16 cellular contexts compared by ENCODE assay signal in genomic region chr5:22734907-22735306, GRCh38.
DNase-seq lines count a peak whose midpoint lies in the region; ATAC-seq, FAIRE-seq and TF ChIP-seq lines count a peak whose summit lies in the region.
"Had no signal": no experiment of that assay in that cellular context is flagged by ENCODE, and none has a peak within 500 bp of the region (broad histone marks: within the 10 kb centered on the region; RNA-seq: fewer than 3 reads in every experiment).

No MANE protein-coding gene starts in this region.

- no peaks in the 10 kb centered on the region for H3K27me3 Mint-ChIP-seq in activated naive CD8-positive, alpha-beta T cell treated with anti-CD3 and anti-CD28 coated beads for 36 hours
- H3K27me3 Mint-ChIP-seq: CD4-positive, alpha-beta memory T cell had no signal

- TF ChIP-seq CTCF in HepG2 (CRISPR knock-in tag; IDR thresholded peaks at IDR 0.05), result no peak
- no peak for TF ChIP-seq CTCF in right lobe of liver (IDR thresholded peaks at IDR 0.05)
- TF ChIP-seq CTCF in H1 (IDR thresholded peaks at IDR 0.05; ENCODE audit: control extremely low read depth in 1 of 3, insufficient read depth in 1 of 3, low read depth in 1 of 3, low read length in 3 of 3), result no peak

- H3K79me2 ChIP-seq in HepG2 (ENCODE audit: insufficient read depth, low read length) (no peaks in the 10 kb centered on the region), H1 (ENCODE audit: control insufficient read depth in 1 of 2, insufficient read depth in 2 of 2, low read length in 2 of 2) (no peaks in the 10 kb centered on the region)

- no peak for TF ChIP-seq RAD21 in HepG2 (CRISPR knock-in tag; IDR thresholded peaks at IDR 0.05)
- TF ChIP-seq RAD21 in H1 (IDR thresholded peaks at IDR 0.05 in 1 of 2, conservative IDR thresholded peaks at IDR 0.05 in 1 of 2; ENCODE audit: low read depth in 2 of 2, low read length in 2 of 2), result no peak

- no peak overlapping the region for H2BK120ac ChIP-seq in H1 (replicated peaks; ENCODE audit: low read depth, low read length)

- H3K4me2 ChIP-seq in HepG2 (ENCODE audit: low read depth, low read length) (no peak overlapping the region), H1 (ENCODE audit: insufficient read depth in 1 of 2, low read depth in 2 of 2, low read length in 2 of 2) (no peak overlapping the region)
- H3K4me2 ChIP-seq: BLaER1 had no signal

- H3K23me2 ChIP-seq in H1 (ENCODE audit: low read depth, low read length), result no peaks in the 10 kb centered on the region

- H3K27me3 ChIP-seq in HepG2 (ENCODE audit: control insufficient read depth in 1 of 2, insufficient read depth in 2 of 2, low read length in 2 of 2), result no peaks in the 10 kb centered on the region
- H3K27me3 ChIP-seq in right lobe of liver, result peaks cover 0 to 3% of the 10 kb centered on the region in 2 donors
- no peaks in the 10 kb centered on the region for H3K27me3 ChIP-seq in H1 (replicated peaks in 1 of 4; ENCODE audit: control insufficient read depth in 3 of 4, extremely low read depth in 1 of 4, insufficient read depth in 3 of 4, low read length in 3 of 4)
- H3K27me3 ChIP-seq: BLaER1 had no signal

- H3K9ac ChIP-seq in HepG2 (ENCODE audit: insufficient read depth, low read depth, low read length), result no peak overlapping the region
- no peak overlapping the region for H3K9ac ChIP-seq in H1 (replicated peaks in 1 of 4; ENCODE audit: extremely low read depth in 1 of 4, low read depth in 3 of 4, low read length in 3 of 4)
- H3K9ac ChIP-seq: BLaER1 had no signal

- no peaks in the 10 kb centered on the region for H3K79me1 ChIP-seq in H1 (ENCODE audit: low read depth, low read length)

- H3K23ac ChIP-seq in H1 (ENCODE audit: insufficient read length), result no peak overlapping the region

- TF ChIP-seq POLR2A in HepG2 (IDR thresholded peaks at IDR 0.05; ENCODE audit: insufficient read depth in 1 of 2, low read depth in 2 of 2, low read length in 2 of 2), result no peak
- no peak for TF ChIP-seq POLR2A in right lobe of liver (IDR thresholded peaks at IDR 0.05)
- TF ChIP-seq POLR2A in H1 (IDR thresholded peaks at IDR 0.05; ENCODE audit: control extremely low read depth in 1 of 2, low read depth in 2 of 2, low read length in 2 of 2), result no peak

- no peak overlapping the region for H2BK20ac ChIP-seq in H1 (ENCODE audit: low read length)

- no peak overlapping the region for H3K14ac ChIP-seq in H1 (ENCODE audit: insufficient read length)

- no peak for TF ChIP-seq EP300 in HepG2 (IDR thresholded peaks at IDR 0.05; ENCODE audit: low read depth in 2 of 2, low read length in 2 of 2)
- TF ChIP-seq EP300 in HepG2 (CRISPR knock-in tag; IDR thresholded peaks at IDR 0.05; ENCODE audit: borderline replicate concordance), result no peak
- no peak for TF ChIP-seq EP300 in H1 (IDR thresholded peaks at IDR 0.05; ENCODE audit: borderline replicate concordance in 1 of 2, low read depth in 2 of 2, low read length in 2 of 2)

- H3K18ac ChIP-seq in H1 (ENCODE audit: extremely low read depth, low read length), result no peak overlapping the region

- no peaks in the 10 kb centered on the region for H4K20me1 ChIP-seq in HepG2 (ENCODE audit: insufficient read depth, low read length)
- no peaks in the 10 kb centered on the region for H4K20me1 ChIP-seq in H1 (replicated peaks in 1 of 2; ENCODE audit: control insufficient read depth in 1 of 2, insufficient read depth in 2 of 2, low read length in 2 of 2)
- H4K20me1 ChIP-seq: BLaER1 had no signal

- DNase-seq in HepG2 (ENCODE audit: low spot score) (no peak), right lobe of liver (no peak), RPMI7951 (ENCODE audit: low read depth) (peak; percentile 2), H1 (ENCODE audit: low read depth in 1 of 2, low spot score in 2 of 2) (no peak), SKM-1 (lab: John Stamatoyannopoulos, UW; ENCODE audit: unreplicated experiment) (no peak), COR-L47 (lab: John Stamatoyannopoulos, UW) (no peak)
- DNase-seq in activated naive CD8-positive, alpha-beta T cell treated with anti-CD3 and anti-CD28 coated beads for 36 hours, result no peak
- DNase-seq: Calu3; CD4-positive, alpha-beta memory T cell; DMS79 treated with DMSO at 0.1 percent for 48 hours; GOT3; H9 had no signal

- no peak overlapping the region for H2AFZ ChIP-seq in HepG2 (ENCODE audit: low read length)
- H2AFZ ChIP-seq in H1 (ENCODE audit: low read length), result no peak overlapping the region

- H3K4me1 ChIP-seq in HepG2 (ENCODE audit: insufficient read depth, low read length), result no peaks in the 10 kb centered on the region
- H3K4me1 ChIP-seq in right lobe of liver, result no peaks in the 10 kb centered on the region
- H3K4me1 ChIP-seq in H1 (replicated peaks in 1 of 4; ENCODE audit: control insufficient read depth in 3 of 4, insufficient read depth in 4 of 4, low read length in 3 of 4), result no peaks in the 10 kb centered on the region
- H3K4me1 ChIP-seq: BLaER1 had no signal

- POLR2A ChIA-PET in HepG2 (lab: Yijun Ruan, JAX) (no interaction called here), H1 (lab: Charles Lee; ENCODE audit: partially characterized antibody) (no interaction called here)

- FAIRE-seq in HepG2 (lab: Jason Lieb, UNC), result no peak
- FAIRE-seq in H1 (lab: Jason Lieb, UNC), result no peak
- FAIRE-seq: GM12878 had no signal

- no peak for ATAC-seq in HepG2
- no peak for ATAC-seq in right lobe of liver
- ATAC-seq: GM12878 had no signal

- H3K27ac ChIP-seq in HepG2 (ENCODE audit: extremely low read length, insufficient read depth, low read length), result no peak overlapping the region
- no peak overlapping the region for H3K27ac ChIP-seq in right lobe of liver
- H3K27ac ChIP-seq in H1 (ENCODE audit: low read depth, low read length), result no peak overlapping the region
- H3K27ac ChIP-seq: 22Rv1, BLaER1 had no signal

- H2AK5ac ChIP-seq in H1 (ENCODE audit: low read depth, low read length), result no peak overlapping the region

- no peak overlapping the region for H3K27ac Mint-ChIP-seq in activated naive CD8-positive, alpha-beta T cell treated with anti-CD3 and anti-CD28 coated beads for 36 hours
- H3K27ac Mint-ChIP-seq: CD14-positive monocyte; CD4-positive, alpha-beta memory T cell; H9 had no signal

- H3K56ac ChIP-seq in H1 (replicated peaks; ENCODE audit: insufficient read length, low read depth, low read length), result no peak overlapping the region

- no peaks in the 10 kb centered on the region for H3K36me3 ChIP-seq in HepG2 (replicated peaks in 1 of 2; ENCODE audit: control insufficient read depth in 1 of 2, insufficient read depth in 2 of 2, low read length in 2 of 2)
- H3K36me3 ChIP-seq in right lobe of liver, result no peaks in the 10 kb centered on the region
- H3K36me3 ChIP-seq in H1 (ENCODE audit: control insufficient read depth in 2 of 4, insufficient read depth in 4 of 4, low read length in 3 of 4), result no peaks in the 10 kb centered on the region
- H3K36me3 ChIP-seq: BLaER1 had no signal

- H3K4ac ChIP-seq in H1 (replicated peaks; ENCODE audit: insufficient read length, low read depth, low read length), result no peak overlapping the region

- no TSS peak for BruUV-seq in HepG2 (replicated peaks; lab: Mats Ljungman, UMichigan)

- no peaks in the 10 kb centered on the region for H3K36me3 Mint-ChIP-seq in activated naive CD8-positive, alpha-beta T cell treated with anti-CD3 and anti-CD28 coated beads for 36 hours
- H3K36me3 Mint-ChIP-seq: CD14-positive monocyte; CD4-positive, alpha-beta memory T cell had no signal

- H3K4me3 ChIP-seq in HepG2 (replicated peaks in 1 of 3; ENCODE audit: insufficient read depth in 1 of 3, low read depth in 2 of 3, low read length in 3 of 3) (no peak overlapping the region), right lobe of liver (no peak overlapping the region), H1 (ENCODE audit: extremely low read depth in 1 of 4, insufficient read depth in 2 of 4, low read depth in 3 of 4, low read length in 4 of 4) (no peak overlapping the region)
- H3K4me3 ChIP-seq: BLaER1, GM12878 had no signal

- no peak overlapping the region for H2BK15ac ChIP-seq in H1 (ENCODE audit: low read length)

- H4K91ac ChIP-seq in H1 (replicated peaks; ENCODE audit: insufficient read length, low read length), result no peak overlapping the region

- intact Hi-C loops in HepG2 (cut with micrococcal nuclease; ENCODE audit: unreplicated experiment) (no loop called here), right lobe of liver (cut with DNase I) (no loop called here)

- in situ Hi-C loops in HepG2 (cut with HindIII; ENCODE audit: extremely low pct_ligation_motif_present, low pct_unique_long_range_greater_than_20kb), result no loop called here

- CTCF ChIA-PET in HepG2 (lab: Yijun Ruan, JAX; ENCODE audit: low intra/inter-chr PET ratio, low total read pairs), result no interaction called here
- CTCF ChIA-PET in H1 (lab: Charles Lee; ENCODE audit: partially characterized antibody), result no interaction called here

- H3K9me3 ChIP-seq in HepG2 (ENCODE audit: low read length) (no peaks in the 10 kb centered on the region), right lobe of liver (peaks cover 0 to 2% (median 0%) of the 10 kb centered on the region in 4 donors), H1 (ENCODE audit: insufficient read depth in 2 of 2, low read depth in 1 of 2, low read length in 1 of 2) (no peaks in the 10 kb centered on the region)
- H3K9me3 ChIP-seq: BLaER1 had no signal

- H4K5ac ChIP-seq in H1 (ENCODE audit: insufficient read length, low read depth, low read length), result no peak overlapping the region

- H4K8ac ChIP-seq in H1 (ENCODE audit: extremely low read depth, insufficient read depth, low read length), result no peak overlapping the region

- H2BK5ac ChIP-seq in H1 (ENCODE audit: low read depth, low read length), result no peak overlapping the region

- H2BK12ac ChIP-seq in H1 (ENCODE audit: low read depth, low read length), result no peak overlapping the region

- H3K4me3 Mint-ChIP-seq in activated naive CD8-positive, alpha-beta T cell treated with anti-CD3 and anti-CD28 coated beads for 36 hours, result no peak overlapping the region
- H3K4me3 Mint-ChIP-seq: CD14-positive monocyte; CD4-positive, alpha-beta memory T cell; H9 had no signal

- WGBS in HepG2 (ENCODE audit: low lambda C conversion rate), result 2% methylated on average over 2 of the region's 2 CpGs
- 67% methylated on average over 2 of the region's 2 CpGs for WGBS in right lobe of liver (ENCODE audit: insufficient coverage, low coverage, low lambda C conversion rate, missing lambda C conversion rate)
- 94% methylated on average over 2 of the region's 2 CpGs; no CpG with 5 or more reads in 1 of the 2 experiments for WGBS in H1 (ENCODE audit: extremely low coverage in 1 of 2, insufficient coverage in 1 of 2, insufficient read length in 1 of 2, insufficient replicate concordance in 2 of 2, low coverage in 1 of 2, low lambda C conversion rate in 2 of 2, missing lambda C conversion rate in 1 of 2), 2 experiments

- no peaks in the 10 kb centered on the region for H3K4me1 Mint-ChIP-seq in activated naive CD8-positive, alpha-beta T cell treated with anti-CD3 and anti-CD28 coated beads for 36 hours
- H3K4me1 Mint-ChIP-seq: CD14-positive monocyte; CD4-positive, alpha-beta memory T cell; H9 had no signal

- H3K9me3 Mint-ChIP-seq in activated naive CD8-positive, alpha-beta T cell treated with anti-CD3 and anti-CD28 coated beads for 36 hours, result peaks cover 2% of the 10 kb centered on the region
- H3K9me3 Mint-ChIP-seq: CD14-positive monocyte, H9 had no signal

TF ChIP-seq in HepG2, 621 proteins besides CTCF, POLR2A, EP300 and RAD21 (continues in another document):
- TF ChIP-seq MEIS1 (CRISPR knock-in tag; IDR thresholded peaks at IDR 0.05; ENCODE audit: borderline replicate concordance), result no peak

TF ChIP-seq in H1, 55 proteins besides CTCF, POLR2A, EP300 and RAD21 (continues in another document):
- TF ChIP-seq PHF8 (conservative IDR thresholded peaks at IDR 0.05; ENCODE audit: low read depth, low read length), result no peak

Comparison
In these comparisons a context has a peak if more than half of its experiments do, and no peak if none do; other contexts are left out.
1. Of the 41 proteins assayed by ChIP-seq in both HepG2 and H1: peak only in HepG2: none; only in H1: none; in both: MAFK; in neither: 40.